Comparison of ENCODE assay signal across 8 cellular contexts in the genomic region with DNA sequence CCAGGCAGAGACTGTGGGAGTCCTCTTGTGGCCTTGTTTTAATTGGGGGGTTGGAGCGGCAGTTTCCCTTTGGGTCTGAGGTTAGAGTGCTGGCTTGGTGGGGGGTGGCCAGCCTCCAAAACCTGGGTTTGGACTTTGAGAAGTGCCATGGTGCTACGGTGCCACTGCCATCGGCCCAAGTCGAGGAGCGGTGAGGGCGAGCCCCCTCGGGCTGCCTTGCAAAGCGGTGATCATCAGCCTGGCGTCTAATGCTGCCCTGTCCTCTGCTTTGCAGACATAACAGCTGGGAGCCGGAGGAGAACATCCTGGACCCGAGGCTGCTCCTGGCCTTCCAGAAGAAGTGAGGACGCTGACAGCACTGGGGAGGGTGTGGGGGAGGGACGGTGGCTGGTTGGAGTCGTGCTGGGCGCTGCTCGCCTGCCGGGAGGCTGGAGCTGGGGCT. TPM values are rescaled to one million over a fixed set of nuclear protein-coding genes. Genes with fewer than 3 reads are reported as not detected.
A peak's percentile ranks its signal among the peaks of the same experiment; 100 is the strongest.
DNase-seq lines count a peak whose midpoint lies in the region; ATAC-seq and TF ChIP-seq lines count a peak whose summit lies in the region.

No MANE protein-coding gene starts in this region.

- in situ Hi-C loops in astrocyte of the spinal cord (cut with HindIII; ENCODE audit: low sequenced_read_pairs) (loop anchor here (25.0 kb wide), 1 partner anchor 208 kb away; no protein-coding TSS in a partner anchor), KBM-7 (cut with MboI; ENCODE audit: low pct_unique_long_range_greater_than_20kb, low sequenced_read_pairs) (no loop called here)

- H3K36me3 ChIP-seq in HUES48 (ENCODE audit: control insufficient read depth, insufficient read depth, low read length) (peaks cover 49% of the 10 kb centered on the region), mesenchymal stem cell (ENCODE audit: control insufficient read depth in 1 of 2, insufficient read depth in 2 of 2, low read depth in 1 of 2, low read length in 2 of 2) (peaks cover 0 to 16% of the 10 kb centered on the region in 2 experiments)

- CTCF ChIA-PET in AG04450 (lab: Charles Lee) = interaction anchor here (0.9 kb wide), 2 partner anchors 8 to 38 kb away, joined by 3 read pairs; no protein-coding TSS in a partner anchor

- 7% methylated on average over 15 of the region's 17 CpGs for WGBS in mesenchymal stem cell

- H2AFZ ChIP-seq in mesenchymal stem cell (ENCODE audit: low read depth, low read length) = no peak overlapping the region

- H3K18ac ChIP-seq in mesenchymal stem cell (ENCODE audit: low read depth in 1 of 2, low read length in 2 of 2) = no peak overlapping the region

- no peak overlapping the region for H3K27ac ChIP-seq in AG04450 (ENCODE audit: low read depth, low read length)
- peak overlapping the region; percentile 92 for H3K27ac ChIP-seq in HUES48 (ENCODE audit: low read depth, low read length)
- H3K27ac ChIP-seq in mesenchymal stem cell (ENCODE audit: low read length, poor library complexity, severe bottlenecking) = no peak overlapping the region

- no peak for DNase-seq in AG04450 (ENCODE audit: low read depth, low spot score)
- DNase-seq in astrocyte of the spinal cord (ENCODE audit: low read depth, low spot score) = no peak
- peak; percentile 20 for DNase-seq in mesenchymal stem cell
- no peak for DNase-seq in KBM-7
- DNase-seq in SIG-M5 treated with dmso at 0.1 percent for 504 hours (lab: John Stamatoyannopoulos, UW; ENCODE audit: unreplicated experiment) = no peak

- H2BK15ac ChIP-seq in mesenchymal stem cell (ENCODE audit: low read depth, poor library complexity, severe bottlenecking) = no peak overlapping the region

- H3K27me3 ChIP-seq in AG04450 (ENCODE audit: control insufficient read depth, insufficient read depth, low read length) (peaks cover 34% of the 10 kb centered on the region), HUES48 (ENCODE audit: control insufficient read depth, insufficient read depth, low read length) (peaks cover 9% of the 10 kb centered on the region), mesenchymal stem cell (ENCODE audit: control insufficient read depth in 1 of 2, insufficient read depth in 1 of 2, low read length in 2 of 2) (peaks cover 27 to 80% of the 10 kb centered on the region in 2 experiments)

- H4K91ac ChIP-seq in mesenchymal stem cell (ENCODE audit: low read length) = no peak overlapping the region

- H3K9ac ChIP-seq in HUES48 (ENCODE audit: low read depth, low read length) (peak overlapping the region; percentile 73; the same call in 1 of the 2 replicates), mesenchymal stem cell (ENCODE audit: low read length) (no peak overlapping the region)

- H3K4me2 ChIP-seq in mesenchymal stem cell (ENCODE audit: low read length, poor library complexity, severe bottlenecking) = peak overlapping the region; percentile 81

- no peak overlapping the region for H3K14ac ChIP-seq in mesenchymal stem cell (ENCODE audit: low read length in 2 of 2)

- H2BK5ac ChIP-seq in mesenchymal stem cell (ENCODE audit: low read depth, low read length, poor library complexity, severe bottlenecking) = no peak overlapping the region

- H4K8ac ChIP-seq in mesenchymal stem cell (ENCODE audit: low read length) = no peak overlapping the region

- H3K79me1 ChIP-seq in mesenchymal stem cell (replicated peaks; ENCODE audit: low read length, poor library complexity, severe bottlenecking) = no peaks in the 10 kb centered on the region

- TF ChIP-seq CTCF in AG04450 (IDR thresholded peaks at IDR 0.05; ENCODE audit: low read depth, low read length) (no peak), astrocyte of the spinal cord (IDR thresholded peaks at IDR 0.05; ENCODE audit: low read depth, low read length) (no peak)

- peak overlapping the region; percentile 69 for H3K4me3 ChIP-seq in AG04450 (ENCODE audit: low read depth, low read length)
- H3K4me3 ChIP-seq in HUES48 (ENCODE audit: low read depth, low read length) = peak overlapping the region; percentile 86
- H3K4me3 ChIP-seq in astrocyte of the spinal cord (ENCODE audit: low read depth, low read length) = peak overlapping the region; percentile 50
- no peak overlapping the region for H3K4me3 ChIP-seq in mesenchymal stem cell (ENCODE audit: insufficient read depth in 1 of 2, low read depth in 1 of 2, low read length in 2 of 2)

- no peak overlapping the region for H3K23ac ChIP-seq in mesenchymal stem cell (ENCODE audit: low read length in 2 of 2)

- no peak for ATAC-seq in HG03460 (IDR thresholded peaks at IDR 0.05; ENCODE audit: unreplicated experiment)
- no peak for ATAC-seq in GM19035 (IDR thresholded peaks at IDR 0.05; ENCODE audit: unreplicated experiment)

- H3K4ac ChIP-seq in mesenchymal stem cell (ENCODE audit: low read depth in 1 of 2, low read length in 2 of 2) = no peak overlapping the region

- H2AK5ac ChIP-seq in mesenchymal stem cell (ENCODE audit: low read length, severe bottlenecking) = no peak overlapping the region

- no peak overlapping the region for H2BK12ac ChIP-seq in mesenchymal stem cell (ENCODE audit: low read length in 2 of 2)

- H3K9me3 ChIP-seq in AG04450 (ENCODE audit: control insufficient read depth, insufficient read depth, low read length) (no peaks in the 10 kb centered on the region; the same call in 1 of the 2 replicates), HUES48 (ENCODE audit: control insufficient read depth, insufficient read depth, low read length) (no peaks in the 10 kb centered on the region), mesenchymal stem cell (ENCODE audit: control insufficient read depth, low read length) (no peaks in the 10 kb centered on the region)

- POLR2A ChIA-PET in AG04450 (lab: Yijun Ruan, JAX) = interaction anchor here (0.8 to 2.2 kb wide), 3 partner anchors 13 to 60 kb away, joined by 3 to 7 read pairs (median 7); a partner anchor contains a TSS

- peaks cover 24% of the 10 kb centered on the region for H3K4me1 ChIP-seq in HUES48 (ENCODE audit: control insufficient read depth, insufficient read depth, low read length)
- peaks cover 13% of the 10 kb centered on the region for H3K4me1 ChIP-seq in mesenchymal stem cell (ENCODE audit: control insufficient read depth, insufficient read depth, low read depth, low read length)

- no peak overlapping the region for H2BK120ac ChIP-seq in mesenchymal stem cell (ENCODE audit: low read depth, low read length)

RNA-seq across cellular contexts. Expression of a gene that starts 1.2 kb away (rescaled TPM):
- polyA plus RNA-seq in AG04450 (2011; rRNA removed) = 2.2 and 2.3 TPM in 2 replicates
- 3.2 and 4.4 TPM in 2 replicates for polyA minus RNA-seq in AG04450 (2011; rRNA and poly(A)+ RNA removed)
- polyA plus RNA-seq in mesenchymal stem cell (2013, experiment 1 of 2) = 2.2 TPM
- polyA plus RNA-seq in mesenchymal stem cell (2013, experiment 2 of 2) = 1.9 TPM

RNA-seq across cellular contexts. Expression of a gene that starts 17.8 kb away (rescaled TPM):
- 0.37 and 1.5 TPM in 2 replicates for polyA plus RNA-seq in AG04450 (2011; rRNA removed)
- polyA minus RNA-seq in AG04450 (2011; rRNA and poly(A)+ RNA removed) = 0.87 and 1.4 TPM in 2 replicates
- 2.9 TPM for polyA plus RNA-seq in mesenchymal stem cell (2013, experiment 1 of 2)
- polyA plus RNA-seq in mesenchymal stem cell (2013, experiment 2 of 2) = 2.8 TPM

RNA-seq across cellular contexts. Expression of a gene that starts 48.4 kb away (rescaled TPM):
- not detected in 2 replicates for polyA plus RNA-seq in AG04450 (2011; rRNA removed)
- not detected in 2 replicates for polyA minus RNA-seq in AG04450 (2011; rRNA and poly(A)+ RNA removed)
- polyA plus RNA-seq in mesenchymal stem cell (2013, experiment 1 of 2) = not detected
- not detected for polyA plus RNA-seq in mesenchymal stem cell (2013, experiment 2 of 2)

Comparison
In these comparisons a context has a peak if more than half of its experiments do, and no peak if none do; other contexts are left out.
1. H3K4me3 ChIP-seq: peak in AG04450 (single experiment), HUES48 (single experiment) and astrocyte of the spinal cord (single experiment); none in mesenchymal stem cell (0 of 2).